In genomic region chr2:15797946-15798281, GRCh38 we compare ENCODE assay signal across 24 cellular contexts.
"Had no signal": no experiment of that assay in that cellular context is flagged by ENCODE, and none has a peak within 500 bp of the region (broad histone marks: within the 10 kb centered on the region; RNA-seq: fewer than 3 reads in every experiment).

No MANE protein-coding gene starts in this region.

- DNase-seq: activated CD4-positive, alpha-beta T cell treated with anti-CD3 and anti-CD28 coated beads for 4 hours; activated CD8-positive, alpha-beta memory T cell treated with anti-CD3 and anti-CD28 coated beads, Interleukin-2, amount 10 ng/mL, durations not matched to agents 7 days and 5 days; activated gamma-delta T cell; activated naive CD4-positive, alpha-beta T cell treated with anti-CD3 and anti-CD28 coated beads for 36 hours; activated naive CD8-positive, alpha-beta T cell treated with anti-CD3 and anti-CD28 coated beads for 36 hours; activated T-cell treated with anti-CD3 and anti-CD28 coated beads, Interleukin-2, amount 50 U/mL, for 24 hours; cerebellar nuclear complex; NCI-H1048; NCI-H1417; NCI-H1694; NCI-H2029; NCI-H345; NCI-H510A treated with DMSO at 0.1 percent for 48 hours; NCI-H69; NK-92 treated with Interleukin-12 subunit alpha and Interleukin-12 subunit beta, amount 100 ng/mL, for 24 hours; OCI-M1; RPMI8226; T-helper 1 cell had no signal

- H3K4me3 Mint-ChIP-seq: activated CD8-positive, alpha-beta memory T cell treated with anti-CD3 and anti-CD28 coated beads, Interleukin-2, amount 10 ng/mL, durations not matched to agents 7 days and 5 days; activated naive CD4-positive, alpha-beta T cell treated with anti-CD3 and anti-CD28 coated beads for 36 hours; activated naive CD8-positive, alpha-beta T cell treated with anti-CD3 and anti-CD28 coated beads for 36 hours; activated T-cell treated with anti-CD3 and anti-CD28 coated beads, Interleukin-2, amount 50 U/mL, for 24 hours; activated T-helper 1 cell treated with anti-CD3 and anti-CD28 coated beads, Interleukin-12 subunit alpha, Interleukin-12 subunit beta, Interleukin-2, Interleukin-4 antibody, amounts not matched to agents 30 ng/mL and 10 ng/mL and 1 ng/mL, durations not matched to agents 14 hours and 24 hours and 36 hours had no signal

- H3K27me3 Mint-ChIP-seq: activated CD8-positive, alpha-beta memory T cell treated with anti-CD3 and anti-CD28 coated beads, Interleukin-2, amount 10 ng/mL, durations not matched to agents 7 days and 5 days; activated naive CD8-positive, alpha-beta T cell treated with anti-CD3 and anti-CD28 coated beads for 36 hours had no signal

- H3K9me3 Mint-ChIP-seq: activated naive CD4-positive, alpha-beta T cell treated with anti-CD3 and anti-CD28 coated beads for 36 hours; activated naive CD8-positive, alpha-beta T cell treated with anti-CD3 and anti-CD28 coated beads for 36 hours; activated T-cell treated with anti-CD3 and anti-CD28 coated beads, Interleukin-2, amount 50 U/mL, for 24 hours; activated T-helper 1 cell treated with anti-CD3 and anti-CD28 coated beads, Interleukin-12 subunit alpha, Interleukin-12 subunit beta, Interleukin-2, Interleukin-4 antibody, amounts not matched to agents 30 ng/mL and 10 ng/mL and 1 ng/mL, durations not matched to agents 14 hours and 24 hours and 36 hours had no signal

- ATAC-seq: activated CD4-positive, CD25-positive, alpha-beta regulatory T cell treated with anti-CD3 and anti-CD28 coated beads, Interleukin-2, amount 50 U/mL, for 24 hours; activated CD8-positive, alpha-beta memory T cell treated with anti-CD3 and anti-CD28 coated beads, Interleukin-2, amount 10 ng/mL, durations not matched to agents 7 days and 5 days; Panc1; Right ventricle myocardium inferior had no signal

- H3K4me3 ChIP-seq: SK-N-MC had no signal

- H3K27ac ChIP-seq: SK-N-MC, VCaP had no signal

- H3K36me3 Mint-ChIP-seq: activated CD8-positive, alpha-beta memory T cell treated with anti-CD3 and anti-CD28 coated beads, Interleukin-2, amount 10 ng/mL, durations not matched to agents 7 days and 5 days; activated naive CD8-positive, alpha-beta T cell treated with anti-CD3 and anti-CD28 coated beads for 36 hours had no signal

- H3K4me1 Mint-ChIP-seq: activated CD8-positive, alpha-beta memory T cell treated with anti-CD3 and anti-CD28 coated beads, Interleukin-2, amount 10 ng/mL, durations not matched to agents 7 days and 5 days; activated naive CD8-positive, alpha-beta T cell treated with anti-CD3 and anti-CD28 coated beads for 36 hours had no signal

- H3K27ac Mint-ChIP-seq: activated CD8-positive, alpha-beta memory T cell treated with anti-CD3 and anti-CD28 coated beads, Interleukin-2, amount 10 ng/mL, durations not matched to agents 7 days and 5 days; activated naive CD4-positive, alpha-beta T cell treated with anti-CD3 and anti-CD28 coated beads for 36 hours; activated naive CD8-positive, alpha-beta T cell treated with anti-CD3 and anti-CD28 coated beads for 36 hours; activated T-cell treated with anti-CD3 and anti-CD28 coated beads, Interleukin-2, amount 50 U/mL, for 24 hours; activated T-helper 1 cell treated with anti-CD3 and anti-CD28 coated beads, Interleukin-12 subunit alpha, Interleukin-12 subunit beta, Interleukin-2, Interleukin-4 antibody, amounts not matched to agents 30 ng/mL and 10 ng/mL and 1 ng/mL, durations not matched to agents 14 hours and 24 hours and 36 hours had no signal
